In genomic region chr20:31260326-31260932, GRCh38 we compare ENCODE assay signal across 1 cellular context.
TF ChIP-seq lines count a peak whose summit lies in the region.

No MANE protein-coding gene starts in this region.

TF ChIP-seq in WTC11, 78 proteins besides CTCF, POLR2A, EP300 and RAD21 (continued from another document):
- TF ChIP-seq, protein P1, sequence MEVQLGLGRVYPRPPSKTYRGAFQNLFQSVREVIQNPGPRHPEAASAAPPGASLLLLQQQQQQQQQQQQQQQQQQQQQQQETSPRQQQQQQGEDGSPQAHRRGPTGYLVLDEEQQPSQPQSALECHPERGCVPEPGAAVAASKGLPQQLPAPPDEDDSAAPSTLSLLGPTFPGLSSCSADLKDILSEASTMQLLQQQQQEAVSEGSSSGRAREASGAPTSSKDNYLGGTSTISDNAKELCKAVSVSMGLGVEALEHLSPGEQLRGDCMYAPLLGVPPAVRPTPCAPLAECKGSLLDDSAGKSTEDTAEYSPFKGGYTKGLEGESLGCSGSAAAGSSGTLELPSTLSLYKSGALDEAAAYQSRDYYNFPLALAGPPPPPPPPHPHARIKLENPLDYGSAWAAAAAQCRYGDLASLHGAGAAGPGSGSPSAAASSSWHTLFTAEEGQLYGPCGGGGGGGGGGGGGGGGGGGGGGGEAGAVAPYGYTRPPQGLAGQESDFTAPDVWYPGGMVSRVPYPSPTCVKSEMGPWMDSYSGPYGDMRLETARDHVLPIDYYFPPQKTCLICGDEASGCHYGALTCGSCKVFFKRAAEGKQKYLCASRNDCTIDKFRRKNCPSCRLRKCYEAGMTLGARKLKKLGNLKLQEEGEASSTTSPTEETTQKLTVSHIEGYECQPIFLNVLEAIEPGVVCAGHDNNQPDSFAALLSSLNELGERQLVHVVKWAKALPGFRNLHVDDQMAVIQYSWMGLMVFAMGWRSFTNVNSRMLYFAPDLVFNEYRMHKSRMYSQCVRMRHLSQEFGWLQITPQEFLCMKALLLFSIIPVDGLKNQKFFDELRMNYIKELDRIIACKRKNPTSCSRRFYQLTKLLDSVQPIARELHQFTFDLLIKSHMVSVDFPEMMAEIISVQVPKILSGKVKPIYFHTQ (CRISPR knock-in tag; IDR thresholded peaks at IDR 0.05), result no peak
- TF ChIP-seq, protein P2, sequence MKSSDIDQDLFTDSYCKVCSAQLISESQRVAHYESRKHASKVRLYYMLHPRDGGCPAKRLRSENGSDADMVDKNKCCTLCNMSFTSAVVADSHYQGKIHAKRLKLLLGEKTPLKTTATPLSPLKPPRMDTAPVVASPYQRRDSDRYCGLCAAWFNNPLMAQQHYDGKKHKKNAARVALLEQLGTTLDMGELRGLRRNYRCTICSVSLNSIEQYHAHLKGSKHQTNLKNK (CRISPR knock-in tag; IDR thresholded peaks at IDR 0.05), result no peak
- TF ChIP-seq, protein P3, sequence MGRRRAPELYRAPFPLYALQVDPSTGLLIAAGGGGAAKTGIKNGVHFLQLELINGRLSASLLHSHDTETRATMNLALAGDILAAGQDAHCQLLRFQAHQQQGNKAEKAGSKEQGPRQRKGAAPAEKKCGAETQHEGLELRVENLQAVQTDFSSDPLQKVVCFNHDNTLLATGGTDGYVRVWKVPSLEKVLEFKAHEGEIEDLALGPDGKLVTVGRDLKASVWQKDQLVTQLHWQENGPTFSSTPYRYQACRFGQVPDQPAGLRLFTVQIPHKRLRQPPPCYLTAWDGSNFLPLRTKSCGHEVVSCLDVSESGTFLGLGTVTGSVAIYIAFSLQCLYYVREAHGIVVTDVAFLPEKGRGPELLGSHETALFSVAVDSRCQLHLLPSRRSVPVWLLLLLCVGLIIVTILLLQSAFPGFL (CRISPR knock-in tag; IDR thresholded peaks at IDR 0.05; ENCODE audit: borderline replicate concordance), result no peak
- no peak for TF ChIP-seq ZNF121 (CRISPR knock-in tag; IDR thresholded peaks at IDR 0.05)
- TF ChIP-seq, protein P4, sequence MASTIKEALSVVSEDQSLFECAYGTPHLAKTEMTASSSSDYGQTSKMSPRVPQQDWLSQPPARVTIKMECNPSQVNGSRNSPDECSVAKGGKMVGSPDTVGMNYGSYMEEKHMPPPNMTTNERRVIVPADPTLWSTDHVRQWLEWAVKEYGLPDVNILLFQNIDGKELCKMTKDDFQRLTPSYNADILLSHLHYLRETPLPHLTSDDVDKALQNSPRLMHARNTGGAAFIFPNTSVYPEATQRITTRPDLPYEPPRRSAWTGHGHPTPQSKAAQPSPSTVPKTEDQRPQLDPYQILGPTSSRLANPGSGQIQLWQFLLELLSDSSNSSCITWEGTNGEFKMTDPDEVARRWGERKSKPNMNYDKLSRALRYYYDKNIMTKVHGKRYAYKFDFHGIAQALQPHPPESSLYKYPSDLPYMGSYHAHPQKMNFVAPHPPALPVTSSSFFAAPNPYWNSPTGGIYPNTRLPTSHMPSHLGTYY (CRISPR knock-in tag; IDR thresholded peaks at IDR 0.05), result no peak
- no peak for TF ChIP-seq USF2 (CRISPR knock-in tag; IDR thresholded peaks at IDR 0.05)
- no peak for TF ChIP-seq GABPB1 (CRISPR knock-in tag; IDR thresholded peaks at IDR 0.05)
- no peak for TF ChIP-seq ARID4B (CRISPR knock-in tag; IDR thresholded peaks at IDR 0.05; ENCODE audit: borderline replicate concordance)
TF ChIP-seq in WTC11: peak in this region for 0.
